ENCODE assay signal across 11 cellular contexts in genomic region chr16:72985148-72985882, GRCh38.
DNase-seq lines count a peak whose midpoint lies in the region; TF ChIP-seq lines count a peak whose summit lies in the region.
"Had no signal": no experiment of that assay in that cellular context is flagged by ENCODE, and none has a peak within 500 bp of the region (broad histone marks: within the 10 kb centered on the region; RNA-seq: fewer than 3 reads in every experiment).

No MANE protein-coding gene starts in this region.

- TF ChIP-seq CTCF in nephron (IDR thresholded peaks at IDR 0.05; ENCODE audit: unreplicated experiment in 3 of 3) (no peak), uterus (IDR thresholded peaks at IDR 0.05) (no peak)

- H3K27ac Mint-ChIP-seq in nephron, result peak overlapping the region; percentile 37 to 49 (median 40)
- H3K27ac Mint-ChIP-seq: activated T-helper 17 cell treated with anti-CD3 and anti-CD28 coated beads, Interleukin-2, amount 50 U/mL, for 72 hours had no signal

- H3K9me3 Mint-ChIP-seq in nephron, result no peaks in the 10 kb centered on the region
- H3K9me3 Mint-ChIP-seq: activated T-helper 17 cell treated with anti-CD3 and anti-CD28 coated beads, Interleukin-2, amount 50 U/mL, for 72 hours had no signal

- no peaks in the 10 kb centered on the region for H3K27me3 ChIP-seq in uterus

- no peaks in the 10 kb centered on the region for H3K36me3 Mint-ChIP-seq in nephron (ENCODE audit: low read depth)

- H3K9me3 ChIP-seq in uterus, result no peaks in the 10 kb centered on the region

- CTCF ChIA-PET in HEK293T (lab: Yijun Ruan, JAX), result interaction anchor here (1.3 to 2.0 kb wide), 2 partner anchors 10 to 153 kb away, joined by 4 to 9 read pairs; no protein-coding TSS in a partner anchor

- no peaks in the 10 kb centered on the region for H3K27me3 Mint-ChIP-seq in nephron (ENCODE audit: low read depth)

- intact Hi-C loops in uterus (cut with DNase I; ENCODE audit: low total_unique reads), result no loop called here

- no peak overlapping the region for H3K4me3 ChIP-seq in uterus
- H3K4me3 ChIP-seq: GM12878 had no signal

- peak overlapping the region in 1 of 3 experiments; percentile 21 for H3K4me3 Mint-ChIP-seq in nephron
- H3K4me3 Mint-ChIP-seq: activated T-helper 17 cell treated with anti-CD3 and anti-CD28 coated beads, Interleukin-2, amount 50 U/mL, for 72 hours had no signal

- peak overlapping the region; percentile 63 to 67 for H3K27ac ChIP-seq in uterus
- H3K27ac ChIP-seq: HL-60 had no signal

- peak; percentile 10 for DNase-seq in NCI-H2227 (lab: John Stamatoyannopoulos, UW; ENCODE audit: unreplicated experiment)
- no peak for DNase-seq in NCI-H2227 treated with DMSO at 0.1 percent for 48 hours (lab: John Stamatoyannopoulos, UW)
- DNase-seq in fibroblast of peridontal ligament (ENCODE audit: extremely low read depth), result peak; percentile 95
- peak; percentile 63 to 65 for DNase-seq in uterus
- DNase-seq in HEK293T (ENCODE audit: extremely low spot score), result no peak
- no peak for DNase-seq in stimulated activated CD4-positive, alpha-beta T cell treated with anti-CD3 and anti-CD28 coated beads, Interleukin-2, amount 100 ng/mL, for 24 hours
- DNase-seq in RKO (ENCODE audit: low spot score), result no peak

- H3K4me1 ChIP-seq in uterus, result peaks cover 4 to 27% of the 10 kb centered on the region in 2 donors

- no peak for TF ChIP-seq POLR2A in uterus (IDR thresholded peaks at IDR 0.05)

- peaks cover 57% of the 10 kb centered on the region for H3K4me1 Mint-ChIP-seq in nephron
- H3K4me1 Mint-ChIP-seq: activated T-helper 17 cell treated with anti-CD3 and anti-CD28 coated beads, Interleukin-2, amount 50 U/mL, for 72 hours had no signal

- no peaks in the 10 kb centered on the region for H3K36me3 ChIP-seq in uterus

- POLR2A ChIA-PET in HEK293T (lab: Yijun Ruan, JAX), result no interaction called here

TF ChIP-seq in HEK293T, 16 proteins besides CTCF, POLR2A, EP300 and RAD21:
- TF ChIP-seq CTBP1 (IDR thresholded peaks at IDR 0.05; ENCODE audit: borderline replicate concordance) (no peak), LEF1 (IDR thresholded peaks at IDR 0.05; ENCODE audit: borderline replicate concordance) (no peak)

Comparison
In these comparisons a context has a peak if more than half of its experiments do, and no peak if none do; other contexts are left out.
1. DNase-seq: peak in NCI-H2227 (single experiment), fibroblast of peridontal ligament (single experiment) and uterus (2 of 2); none in NCI-H2227 treated with DMSO at 0.1 percent for 48 hours (single experiment), HEK293T (single experiment), stimulated activated CD4-positive, alpha-beta T cell treated with anti-CD3 and anti-CD28 coated beads, Interleukin-2, amount 100 ng/mL, for 24 hours (0 of 2) and RKO (single experiment).